1 cellular context compared by ENCODE assay signal in the genomic region with DNA sequence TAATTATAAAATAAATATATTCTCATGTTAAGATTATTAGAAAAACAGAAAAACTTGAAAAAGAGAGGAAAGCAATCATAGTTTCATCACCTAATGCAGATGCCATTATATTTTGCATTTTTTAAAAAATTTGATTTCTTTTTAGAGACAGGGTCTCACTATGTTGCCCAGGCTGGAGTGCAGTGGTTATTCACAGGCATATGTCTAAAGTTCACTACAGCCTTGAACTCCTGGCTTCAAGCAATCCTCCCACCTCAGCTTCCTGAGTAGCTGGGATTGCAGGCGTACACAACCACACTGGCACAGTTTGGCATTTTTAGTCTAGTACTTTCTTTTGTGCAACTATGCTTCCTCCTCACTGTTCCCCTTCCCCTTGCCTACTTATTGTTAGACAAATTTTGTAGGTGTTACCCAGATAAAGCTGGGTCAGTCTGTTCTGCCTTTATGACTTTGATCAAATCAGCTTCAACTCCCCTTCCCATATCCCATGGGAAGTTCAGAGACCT.
TF ChIP-seq lines count a peak whose summit lies in the region.

No MANE protein-coding gene starts in this region.

TF ChIP-seq in HepG2, 621 proteins besides CTCF, POLR2A, EP300 and RAD21:
- TF ChIP-seq, protein P1, sequence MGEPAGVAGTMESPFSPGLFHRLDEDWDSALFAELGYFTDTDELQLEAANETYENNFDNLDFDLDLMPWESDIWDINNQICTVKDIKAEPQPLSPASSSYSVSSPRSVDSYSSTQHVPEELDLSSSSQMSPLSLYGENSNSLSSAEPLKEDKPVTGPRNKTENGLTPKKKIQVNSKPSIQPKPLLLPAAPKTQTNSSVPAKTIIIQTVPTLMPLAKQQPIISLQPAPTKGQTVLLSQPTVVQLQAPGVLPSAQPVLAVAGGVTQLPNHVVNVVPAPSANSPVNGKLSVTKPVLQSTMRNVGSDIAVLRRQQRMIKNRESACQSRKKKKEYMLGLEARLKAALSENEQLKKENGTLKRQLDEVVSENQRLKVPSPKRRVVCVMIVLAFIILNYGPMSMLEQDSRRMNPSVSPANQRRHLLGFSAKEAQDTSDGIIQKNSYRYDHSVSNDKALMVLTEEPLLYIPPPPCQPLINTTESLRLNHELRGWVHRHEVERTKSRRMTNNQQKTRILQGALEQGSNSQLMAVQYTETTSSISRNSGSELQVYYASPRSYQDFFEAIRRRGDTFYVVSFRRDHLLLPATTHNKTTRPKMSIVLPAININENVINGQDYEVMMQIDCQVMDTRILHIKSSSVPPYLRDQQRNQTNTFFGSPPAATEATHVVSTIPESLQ (CRISPR knock-in tag; conservative IDR thresholded peaks at IDR 0.05) = no peak
- TF ChIP-seq ZNF121 (CRISPR knock-in tag; IDR thresholded peaks at IDR 0.05) = peak; percentile 78
TF ChIP-seq in HepG2: peak in this region for 1.
